2 cellular contexts compared by ENCODE assay signal in the genomic region with DNA sequence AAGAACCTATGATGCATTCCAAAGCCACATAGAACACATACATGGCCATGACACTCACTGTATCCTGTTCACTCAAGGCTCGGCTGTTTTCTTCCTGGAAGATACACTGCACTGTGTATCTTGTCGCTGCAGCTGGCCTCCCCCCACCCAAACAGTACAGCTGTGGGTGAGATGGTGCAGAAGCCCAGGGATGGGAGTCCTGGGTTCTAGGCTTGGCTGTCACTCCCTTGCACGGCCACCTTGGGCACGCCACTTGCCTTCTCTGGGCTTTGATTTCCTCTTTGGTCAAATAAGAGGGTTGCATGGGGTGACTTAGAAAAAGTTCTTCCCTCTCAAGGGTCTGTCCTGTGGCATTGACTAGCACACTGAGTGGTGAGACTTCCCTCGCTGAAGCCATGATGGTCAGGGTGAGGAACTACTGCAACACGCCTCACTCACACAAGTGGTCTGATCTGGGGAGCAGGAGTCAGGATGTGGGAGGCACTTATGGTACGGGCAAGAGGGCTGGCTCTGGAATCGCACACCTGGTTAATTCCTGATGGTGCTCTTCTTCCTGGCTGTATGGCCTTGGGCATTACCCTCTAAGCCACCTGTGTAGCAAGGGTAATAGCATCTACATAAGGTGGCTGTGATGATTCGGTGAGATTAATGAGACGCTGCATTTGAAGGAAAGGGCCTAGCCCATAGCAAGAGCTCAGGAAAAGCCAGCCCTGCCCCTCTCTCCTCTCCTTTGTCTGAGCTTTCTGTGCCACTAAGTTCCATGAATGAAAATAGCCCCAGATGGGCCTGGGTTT.
TF ChIP-seq lines count a peak whose summit lies in the region.

No MANE protein-coding gene starts in this region.

TF ChIP-seq in SK-N-SH treated with all-trans-retinoic acid at 6 μM for 48 hours, 23 proteins besides CTCF, POLR2A, EP300 and RAD21:
- TF ChIP-seq ZFP30 (CRISPR knock-in tag; IDR thresholded peaks at IDR 0.05), result no peak
- no peak for TF ChIP-seq ZNF8 (CRISPR knock-in tag; IDR thresholded peaks at IDR 0.05)
- TF ChIP-seq, protein P1, sequence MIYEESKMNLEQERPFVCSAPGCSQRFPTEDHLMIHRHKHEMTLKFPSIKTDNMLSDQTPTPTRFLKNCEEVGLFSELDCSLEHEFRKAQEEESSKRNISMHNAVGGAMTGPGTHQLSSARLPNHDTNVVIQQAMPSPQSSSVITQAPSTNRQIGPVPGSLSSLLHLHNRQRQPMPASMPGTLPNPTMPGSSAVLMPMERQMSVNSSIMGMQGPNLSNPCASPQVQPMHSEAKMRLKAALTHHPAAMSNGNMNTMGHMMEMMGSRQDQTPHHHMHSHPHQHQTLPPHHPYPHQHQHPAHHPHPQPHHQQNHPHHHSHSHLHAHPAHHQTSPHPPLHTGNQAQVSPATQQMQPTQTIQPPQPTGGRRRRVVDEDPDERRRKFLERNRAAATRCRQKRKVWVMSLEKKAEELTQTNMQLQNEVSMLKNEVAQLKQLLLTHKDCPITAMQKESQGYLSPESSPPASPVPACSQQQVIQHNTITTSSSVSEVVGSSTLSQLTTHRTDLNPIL (CRISPR knock-in tag; IDR thresholded peaks at IDR 0.05; ENCODE audit: low read depth), result no peak
- TF ChIP-seq ZC3H10 (CRISPR knock-in tag; IDR thresholded peaks at IDR 0.05), result no peak
- TF ChIP-seq, protein P2, sequence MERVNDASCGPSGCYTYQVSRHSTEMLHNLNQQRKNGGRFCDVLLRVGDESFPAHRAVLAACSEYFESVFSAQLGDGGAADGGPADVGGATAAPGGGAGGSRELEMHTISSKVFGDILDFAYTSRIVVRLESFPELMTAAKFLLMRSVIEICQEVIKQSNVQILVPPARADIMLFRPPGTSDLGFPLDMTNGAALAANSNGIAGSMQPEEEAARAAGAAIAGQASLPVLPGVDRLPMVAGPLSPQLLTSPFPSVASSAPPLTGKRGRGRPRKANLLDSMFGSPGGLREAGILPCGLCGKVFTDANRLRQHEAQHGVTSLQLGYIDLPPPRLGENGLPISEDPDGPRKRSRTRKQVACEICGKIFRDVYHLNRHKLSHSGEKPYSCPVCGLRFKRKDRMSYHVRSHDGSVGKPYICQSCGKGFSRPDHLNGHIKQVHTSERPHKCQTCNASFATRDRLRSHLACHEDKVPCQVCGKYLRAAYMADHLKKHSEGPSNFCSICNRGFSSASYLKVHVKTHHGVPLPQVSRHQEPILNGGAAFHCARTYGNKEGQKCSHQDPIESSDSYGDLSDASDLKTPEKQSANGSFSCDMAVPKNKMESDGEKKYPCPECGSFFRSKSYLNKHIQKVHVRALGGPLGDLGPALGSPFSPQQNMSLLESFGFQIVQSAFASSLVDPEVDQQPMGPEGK (CRISPR knock-in tag; IDR thresholded peaks at IDR 0.05; ENCODE audit: borderline replicate concordance), result no peak
- TF ChIP-seq, protein P3, sequence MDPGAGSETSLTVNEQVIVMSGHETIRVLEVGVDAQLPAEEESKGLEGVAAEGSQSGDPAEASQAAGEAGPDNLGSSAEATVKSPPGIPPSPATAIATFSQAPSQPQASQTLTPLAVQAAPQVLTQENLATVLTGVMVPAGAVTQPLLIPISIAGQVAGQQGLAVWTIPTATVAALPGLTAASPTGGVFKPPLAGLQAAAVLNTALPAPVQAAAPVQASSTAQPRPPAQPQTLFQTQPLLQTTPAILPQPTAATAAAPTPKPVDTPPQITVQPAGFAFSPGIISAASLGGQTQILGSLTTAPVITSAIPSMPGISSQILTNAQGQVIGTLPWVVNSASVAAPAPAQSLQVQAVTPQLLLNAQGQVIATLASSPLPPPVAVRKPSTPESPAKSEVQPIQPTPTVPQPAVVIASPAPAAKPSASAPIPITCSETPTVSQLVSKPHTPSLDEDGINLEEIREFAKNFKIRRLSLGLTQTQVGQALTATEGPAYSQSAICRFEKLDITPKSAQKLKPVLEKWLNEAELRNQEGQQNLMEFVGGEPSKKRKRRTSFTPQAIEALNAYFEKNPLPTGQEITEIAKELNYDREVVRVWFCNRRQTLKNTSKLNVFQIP (CRISPR knock-in tag; IDR thresholded peaks at IDR 0.05; ENCODE audit: borderline replicate concordance, low read depth), result no peak
- TF ChIP-seq OSR1 (CRISPR knock-in tag; IDR thresholded peaks at IDR 0.05), result no peak
- TF ChIP-seq PPARA (CRISPR knock-in tag; IDR thresholded peaks at IDR 0.05; ENCODE audit: borderline replicate concordance), result no peak
- no peak for TF ChIP-seq TCF4 (CRISPR knock-in tag; IDR thresholded peaks at IDR 0.05; ENCODE audit: borderline replicate concordance)
- no peak for TF ChIP-seq BACH2 (CRISPR knock-in tag; IDR thresholded peaks at IDR 0.05; ENCODE audit: borderline replicate concordance)
- TF ChIP-seq ZNF565 (CRISPR knock-in tag; conservative IDR thresholded peaks at IDR 0.05; ENCODE audit: low read depth), result no peak
- TF ChIP-seq, protein P4, sequence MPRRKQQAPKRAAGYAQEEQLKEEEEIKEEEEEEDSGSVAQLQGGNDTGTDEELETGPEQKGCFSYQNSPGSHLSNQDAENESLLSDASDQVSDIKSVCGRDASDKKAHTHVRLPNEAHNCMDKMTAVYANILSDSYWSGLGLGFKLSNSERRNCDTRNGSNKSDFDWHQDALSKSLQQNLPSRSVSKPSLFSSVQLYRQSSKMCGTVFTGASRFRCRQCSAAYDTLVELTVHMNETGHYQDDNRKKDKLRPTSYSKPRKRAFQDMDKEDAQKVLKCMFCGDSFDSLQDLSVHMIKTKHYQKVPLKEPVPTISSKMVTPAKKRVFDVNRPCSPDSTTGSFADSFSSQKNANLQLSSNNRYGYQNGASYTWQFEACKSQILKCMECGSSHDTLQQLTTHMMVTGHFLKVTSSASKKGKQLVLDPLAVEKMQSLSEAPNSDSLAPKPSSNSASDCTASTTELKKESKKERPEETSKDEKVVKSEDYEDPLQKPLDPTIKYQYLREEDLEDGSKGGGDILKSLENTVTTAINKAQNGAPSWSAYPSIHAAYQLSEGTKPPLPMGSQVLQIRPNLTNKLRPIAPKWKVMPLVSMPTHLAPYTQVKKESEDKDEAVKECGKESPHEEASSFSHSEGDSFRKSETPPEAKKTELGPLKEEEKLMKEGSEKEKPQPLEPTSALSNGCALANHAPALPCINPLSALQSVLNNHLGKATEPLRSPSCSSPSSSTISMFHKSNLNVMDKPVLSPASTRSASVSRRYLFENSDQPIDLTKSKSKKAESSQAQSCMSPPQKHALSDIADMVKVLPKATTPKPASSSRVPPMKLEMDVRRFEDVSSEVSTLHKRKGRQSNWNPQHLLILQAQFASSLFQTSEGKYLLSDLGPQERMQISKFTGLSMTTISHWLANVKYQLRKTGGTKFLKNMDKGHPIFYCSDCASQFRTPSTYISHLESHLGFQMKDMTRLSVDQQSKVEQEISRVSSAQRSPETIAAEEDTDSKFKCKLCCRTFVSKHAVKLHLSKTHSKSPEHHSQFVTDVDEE (CRISPR knock-in tag; IDR thresholded peaks at IDR 0.05), result no peak
- TF ChIP-seq ZFP3 (CRISPR knock-in tag; IDR thresholded peaks at IDR 0.05), result no peak
- no peak for TF ChIP-seq ZNF70 (CRISPR knock-in tag; IDR thresholded peaks at IDR 0.05)
- no peak for TF ChIP-seq CSDC2 (CRISPR knock-in tag; IDR thresholded peaks at IDR 0.05)
- no peak for TF ChIP-seq RARB (CRISPR knock-in tag; IDR thresholded peaks at IDR 0.05)

TF ChIP-seq in SK-N-SH, 30 proteins besides CTCF, POLR2A, EP300 and RAD21:
- TF ChIP-seq GABPA (IDR thresholded peaks at IDR 0.05; ENCODE audit: low read depth), result no peak
- no peak for TF ChIP-seq RFX5 (IDR thresholded peaks at IDR 0.05; ENCODE audit: low read length)
- TF ChIP-seq, protein P5, sequence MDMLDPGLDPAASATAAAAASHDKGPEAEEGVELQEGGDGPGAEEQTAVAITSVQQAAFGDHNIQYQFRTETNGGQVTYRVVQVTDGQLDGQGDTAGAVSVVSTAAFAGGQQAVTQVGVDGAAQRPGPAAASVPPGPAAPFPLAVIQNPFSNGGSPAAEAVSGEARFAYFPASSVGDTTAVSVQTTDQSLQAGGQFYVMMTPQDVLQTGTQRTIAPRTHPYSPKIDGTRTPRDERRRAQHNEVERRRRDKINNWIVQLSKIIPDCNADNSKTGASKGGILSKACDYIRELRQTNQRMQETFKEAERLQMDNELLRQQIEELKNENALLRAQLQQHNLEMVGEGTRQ (IDR thresholded peaks at IDR 0.05; ENCODE audit: borderline replicate concordance, low read depth, low read length), result no peak
- TF ChIP-seq, protein P6, sequence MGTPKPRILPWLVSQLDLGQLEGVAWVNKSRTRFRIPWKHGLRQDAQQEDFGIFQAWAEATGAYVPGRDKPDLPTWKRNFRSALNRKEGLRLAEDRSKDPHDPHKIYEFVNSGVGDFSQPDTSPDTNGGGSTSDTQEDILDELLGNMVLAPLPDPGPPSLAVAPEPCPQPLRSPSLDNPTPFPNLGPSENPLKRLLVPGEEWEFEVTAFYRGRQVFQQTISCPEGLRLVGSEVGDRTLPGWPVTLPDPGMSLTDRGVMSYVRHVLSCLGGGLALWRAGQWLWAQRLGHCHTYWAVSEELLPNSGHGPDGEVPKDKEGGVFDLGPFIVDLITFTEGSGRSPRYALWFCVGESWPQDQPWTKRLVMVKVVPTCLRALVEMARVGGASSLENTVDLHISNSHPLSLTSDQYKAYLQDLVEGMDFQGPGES (IDR thresholded peaks at IDR 0.05; ENCODE audit: low read depth, low read length), result no peak
- TF ChIP-seq, protein P7, sequence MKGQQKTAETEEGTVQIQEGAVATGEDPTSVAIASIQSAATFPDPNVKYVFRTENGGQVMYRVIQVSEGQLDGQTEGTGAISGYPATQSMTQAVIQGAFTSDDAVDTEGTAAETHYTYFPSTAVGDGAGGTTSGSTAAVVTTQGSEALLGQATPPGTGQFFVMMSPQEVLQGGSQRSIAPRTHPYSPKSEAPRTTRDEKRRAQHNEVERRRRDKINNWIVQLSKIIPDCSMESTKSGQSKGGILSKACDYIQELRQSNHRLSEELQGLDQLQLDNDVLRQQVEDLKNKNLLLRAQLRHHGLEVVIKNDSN (IDR thresholded peaks at IDR 0.05; ENCODE audit: borderline replicate concordance, low read depth), result no peak
- no peak for TF ChIP-seq EZH2phosphoT487 (IDR thresholded peaks at IDR 0.05; ENCODE audit: borderline replicate concordance, low read depth)
- TF ChIP-seq ELF1 (IDR thresholded peaks at IDR 0.05), result no peak
- TF ChIP-seq, protein P8, sequence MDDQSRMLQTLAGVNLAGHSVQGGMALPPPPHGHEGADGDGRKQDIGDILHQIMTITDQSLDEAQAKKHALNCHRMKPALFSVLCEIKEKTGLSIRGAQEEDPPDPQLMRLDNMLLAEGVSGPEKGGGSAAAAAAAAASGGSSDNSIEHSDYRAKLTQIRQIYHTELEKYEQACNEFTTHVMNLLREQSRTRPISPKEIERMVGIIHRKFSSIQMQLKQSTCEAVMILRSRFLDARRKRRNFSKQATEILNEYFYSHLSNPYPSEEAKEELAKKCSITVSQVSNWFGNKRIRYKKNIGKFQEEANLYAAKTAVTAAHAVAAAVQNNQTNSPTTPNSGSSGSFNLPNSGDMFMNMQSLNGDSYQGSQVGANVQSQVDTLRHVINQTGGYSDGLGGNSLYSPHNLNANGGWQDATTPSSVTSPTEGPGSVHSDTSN (IDR thresholded peaks at IDR 0.05), result no peak
